ENCODE assay signal across 14 cellular contexts in the genomic region with DNA sequence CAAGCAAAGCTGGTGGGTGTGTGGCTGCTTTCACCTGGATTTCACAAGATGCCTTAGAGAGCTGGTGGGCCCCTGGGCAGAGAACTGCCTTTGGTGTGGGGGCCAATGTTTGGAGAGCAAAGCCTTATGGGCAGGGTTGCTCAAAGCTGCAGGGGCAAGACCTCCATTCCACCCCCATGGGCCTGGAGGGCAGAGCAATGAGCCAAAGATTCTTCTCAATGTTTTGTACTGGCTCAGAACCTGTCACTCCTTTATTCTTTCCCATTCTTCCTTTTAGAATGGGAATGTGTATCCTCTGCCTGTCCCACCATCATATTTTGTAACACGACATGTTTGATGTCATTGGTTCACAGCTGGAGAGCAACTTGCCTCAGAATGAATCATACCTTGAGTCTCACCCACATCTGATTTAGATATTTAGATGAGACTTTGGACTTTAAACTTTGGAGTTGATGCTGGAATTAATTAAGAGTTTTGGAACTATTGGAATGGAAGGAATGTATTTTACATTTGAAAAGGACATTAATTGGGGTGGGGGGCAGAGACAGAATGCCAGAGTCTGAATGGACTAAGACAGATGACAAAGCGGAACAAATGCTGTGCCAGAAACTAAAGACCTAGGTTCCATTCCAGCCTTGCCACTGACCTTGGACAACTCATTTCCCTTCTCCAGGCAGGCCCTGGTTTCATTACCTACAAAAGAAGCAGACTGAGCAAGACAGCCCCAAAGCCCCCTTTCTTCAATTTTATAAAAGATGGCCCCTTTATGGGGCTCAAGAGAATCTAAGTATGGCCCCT.
DNase-seq lines count a peak whose midpoint lies in the region; ATAC-seq, FAIRE-seq and TF ChIP-seq lines count a peak whose summit lies in the region.
"Had no signal": no experiment of that assay in that cellular context is flagged by ENCODE, and none has a peak within 500 bp of the region (broad histone marks: within the 10 kb centered on the region; RNA-seq: fewer than 3 reads in every experiment).

No MANE protein-coding gene starts in this region.

- in situ Hi-C loops in transverse colon (cut with MboI; ENCODE audit: low pct_ligation_motif_present in 1 of 4, low pct_unique_long_range_greater_than_20kb in 1 of 4, low sequenced_read_pairs in 3 of 4) = no loop called here

- no peak for TF ChIP-seq EP300 in transverse colon (IDR thresholded peaks at IDR 0.05; ENCODE audit: low read depth)

- H4K20me1 ChIP-seq in astrocyte (ENCODE audit: insufficient read depth, low read length) = no peaks in the 10 kb centered on the region

- no peak overlapping the region for H3K4me3 Mint-ChIP-seq in astrocyte (ENCODE audit: unreplicated experiment)

- no peaks in the 10 kb centered on the region for H3K9me3 Mint-ChIP-seq in astrocyte (ENCODE audit: unreplicated experiment)

- H3K27me3 ChIP-seq in heart left ventricle (no peaks in the 10 kb centered on the region), astrocyte (ENCODE audit: insufficient read depth, low read length) (no peaks in the 10 kb centered on the region), iPS-20b (ENCODE audit: insufficient read depth, low read length) (no peaks in the 10 kb centered on the region), transverse colon (no peaks in the 10 kb centered on the region)
- H3K27me3 ChIP-seq: Peyer's patch, tibial nerve had no signal

- no peak for FAIRE-seq in astrocyte (lab: Jason Lieb, UNC)
- FAIRE-seq: TTC549 had no signal

- no peaks in the 10 kb centered on the region for H3K36me3 ChIP-seq in heart left ventricle
- no peaks in the 10 kb centered on the region for H3K36me3 ChIP-seq in astrocyte (ENCODE audit: insufficient read depth, low read length)
- no peaks in the 10 kb centered on the region for H3K36me3 ChIP-seq in iPS-20b (ENCODE audit: insufficient read depth, low read depth, low read length)
- no peaks in the 10 kb centered on the region for H3K36me3 ChIP-seq in transverse colon
- H3K36me3 ChIP-seq: Peyer's patch, tibial nerve had no signal

- H3K9me3 ChIP-seq in heart left ventricle (no peaks in the 10 kb centered on the region), astrocyte (ENCODE audit: insufficient read depth, low read depth, low read length) (no peaks in the 10 kb centered on the region), iPS-20b (ENCODE audit: insufficient read depth, low read depth, low read length) (no peaks in the 10 kb centered on the region), transverse colon (no peaks in the 10 kb centered on the region)
- H3K9me3 ChIP-seq: Peyer's patch, tibial nerve had no signal

- no peak for ATAC-seq in heart left ventricle
- no peak for ATAC-seq in GM19452 (IDR thresholded peaks at IDR 0.05; ENCODE audit: unreplicated experiment)
- no peak for ATAC-seq in GM19324 (IDR thresholded peaks at IDR 0.05; ENCODE audit: low FRiP score, unreplicated experiment)

- no peak for TF ChIP-seq POLR2A in heart left ventricle (IDR thresholded peaks at IDR 0.05)
- no peak for TF ChIP-seq POLR2A in transverse colon (IDR thresholded peaks at IDR 0.05)

- H3K27ac Mint-ChIP-seq in astrocyte (ENCODE audit: unreplicated experiment) = no peak overlapping the region

- peak overlapping the region; percentile 22 for H3K4me2 ChIP-seq in astrocyte (ENCODE audit: low read length)

- peaks cover 21% of the 10 kb centered on the region for H3K27me3 Mint-ChIP-seq in astrocyte (ENCODE audit: low read depth, unreplicated experiment)

- H3K4me1 ChIP-seq in heart left ventricle = peaks cover 3 to 67% (median 37%) of the 10 kb centered on the region in 12 donors
- H3K4me1 ChIP-seq in astrocyte (ENCODE audit: insufficient read depth, low read length) = peaks cover 9% of the 10 kb centered on the region
- peaks cover 36% of the 10 kb centered on the region for H3K4me1 ChIP-seq in iPS-20b (ENCODE audit: insufficient read depth, low read length)
- peaks cover 24 to 55% (median 43%) of the 10 kb centered on the region in 4 donors for H3K4me1 ChIP-seq in transverse colon

- no peak for TF ChIP-seq CTCF in heart left ventricle (IDR thresholded peaks at IDR 0.05)
- TF ChIP-seq CTCF in astrocyte (IDR thresholded peaks at IDR 0.05; ENCODE audit: insufficient read depth, low read depth, low read length) = no peak
- no peak for TF ChIP-seq CTCF in transverse colon (IDR thresholded peaks at IDR 0.05)

- peaks cover 2% of the 10 kb centered on the region for H3K4me1 Mint-ChIP-seq in astrocyte (ENCODE audit: low read depth, unreplicated experiment)

- peak overlapping the region in 7 of 12 donors; percentile 10 to 89 (median 74) for H3K27ac ChIP-seq in heart left ventricle
- H3K27ac ChIP-seq in astrocyte (ENCODE audit: low read depth, low read length) = no peak overlapping the region
- H3K27ac ChIP-seq in iPS-20b (ENCODE audit: low read length) = no peak overlapping the region
- H3K27ac ChIP-seq in transverse colon = peak overlapping the region in 3 of 4 donors; percentile 6 to 88 (median 24)
- H3K27ac ChIP-seq: tibial nerve had no signal

- no peaks in the 10 kb centered on the region for H3K79me2 ChIP-seq in astrocyte (ENCODE audit: insufficient read depth, low read length)

- intact Hi-C loops in heart left ventricle (cut with DNase I) (loop anchor here in 2 of 10 donors (10.0 kb wide), 2 partner anchors 51 to 71 kb away; partner anchors contain the start of gene DAPK2 (in 1 of the 2)), cardiac septum (cut with DNase I) (no loop called here), transverse colon (cut with DNase I; ENCODE audit: low total_unique reads) (no loop called here)

- H3K9ac ChIP-seq in astrocyte (ENCODE audit: low read length) (no peak overlapping the region), iPS-20b (ENCODE audit: low read depth, low read length) (no peak overlapping the region)

- no peak overlapping the region for H2AFZ ChIP-seq in astrocyte (ENCODE audit: low read depth, low read length)

- no peaks in the 10 kb centered on the region for H3K36me3 Mint-ChIP-seq in astrocyte (ENCODE audit: low read depth, unreplicated experiment)

- no peak for DNase-seq in heart left ventricle
- no peak for DNase-seq in cardiac septum (ENCODE audit: low spot score)
- DNase-seq in astrocyte (ENCODE audit: low read depth) = peak; percentile 55
- no peak for DNase-seq in transverse colon
- no peak for DNase-seq in NCI-H128 (lab: John Stamatoyannopoulos, UW; ENCODE audit: unreplicated experiment)
- DNase-seq: AML-193, aorta, DMS79 treated with DMSO at 0.1 percent for 48 hours had no signal

- WGBS in heart left ventricle, 4 donors = 42 to 100% (median 49%) methylated on average over 1 to 2 of the region's 2 CpGs
- 51 to 75% methylated on average over 1 to 2 of the region's 2 CpGs for WGBS in transverse colon (ENCODE audit: low coverage in 1 of 2), 2 donors

- H3K4me3 ChIP-seq in heart left ventricle = no peak overlapping the region
- no peak overlapping the region for H3K4me3 ChIP-seq in astrocyte (ENCODE audit: insufficient read depth, low read depth, low read length)
- H3K4me3 ChIP-seq in iPS-20b (ENCODE audit: low read length) = peak overlapping the region; percentile 17
- H3K4me3 ChIP-seq in transverse colon = no peak overlapping the region
- H3K4me3 ChIP-seq: Peyer's patch, tibial nerve had no signal

Comparison
In these comparisons a context has a peak if more than half of its experiments do, and no peak if none do; other contexts are left out.
1. H3K27ac ChIP-seq: peak in heart left ventricle (7 of 12) and transverse colon (3 of 4); none in astrocyte (single experiment) and iPS-20b (single experiment).